Comparison of ENCODE assay signal across 9 cellular contexts in genomic region chr11:79400717-79401330, GRCh38. TPM values are rescaled to one million over a fixed set of nuclear protein-coding genes. Genes with fewer than 3 reads are reported as not detected.
DNase-seq lines count a peak whose midpoint lies in the region; ATAC-seq and TF ChIP-seq lines count a peak whose summit lies in the region.
"Had no signal": no experiment of that assay in that cellular context is flagged by ENCODE, and none has a peak within 500 bp of the region (broad histone marks: within the 10 kb centered on the region; RNA-seq: fewer than 3 reads in every experiment).

No MANE protein-coding gene starts in this region.

- H3K9me3 ChIP-seq in Caco-2 (no peaks in the 10 kb centered on the region), T-helper 17 cell (ENCODE audit: control insufficient read depth, low read length, poor library complexity, severe bottlenecking) (no peaks in the 10 kb centered on the region)

- intact Hi-C loops in Caco-2 (cut with micrococcal nuclease; ENCODE audit: unreplicated experiment): loop anchor here (1.0 kb wide), 1 partner anchor 92 kb away; no protein-coding TSS in a partner anchor

- peak; percentile 55 for ATAC-seq in GM19023 (IDR thresholded peaks at IDR 0.05; ENCODE audit: unreplicated experiment)
- ATAC-seq in activated naive CD8-positive, alpha-beta T cell treated with anti-CD3 and anti-CD28 coated beads, Interleukin-2, amount 50 U/mL, for 24 hours: no peak
- ATAC-seq in T-helper 17 cell: no peak

- no TSS peak for BruUV-seq in Caco-2 (replicated peaks; lab: Mats Ljungman, UMichigan)

- DNase-seq in Caco-2 (peak; percentile 49 to 53), HPDE6-E6E7 (ENCODE audit: extremely low spot score) (peak; percentile 45), kidney tubule cell (ENCODE audit: low spot score) (peak; percentile 67), T-helper 17 cell (no peak), NCI-H2196 treated with DMSO at 0.1 percent for 48 hours (lab: John Stamatoyannopoulos, UW; ENCODE audit: unreplicated experiment) (no peak), amniotic stem cell (lab: John Stamatoyannopoulos, UW) (no peak)
- DNase-seq in activated naive CD8-positive, alpha-beta T cell treated with anti-CD3 and anti-CD28 coated beads, Interleukin-2, amount 50 U/mL, for 24 hours: peak; percentile 18

- H3K27me3 Mint-ChIP-seq in Caco-2 (ENCODE audit: insufficient read depth, unreplicated experiment): no peaks in the 10 kb centered on the region
- H3K27me3 Mint-ChIP-seq in activated naive CD8-positive, alpha-beta T cell treated with anti-CD3 and anti-CD28 coated beads, Interleukin-2, amount 50 U/mL, for 24 hours: no peaks in the 10 kb centered on the region
- no peaks in the 10 kb centered on the region for H3K27me3 Mint-ChIP-seq in T-helper 17 cell

- no peak overlapping the region for H3K4me3 ChIP-seq in Caco-2 (ENCODE audit: low read depth, low read length)

- H3K36me3 ChIP-seq in Caco-2 (ENCODE audit: control insufficient read depth, insufficient read depth, low read length): no peaks in the 10 kb centered on the region

- H3K27ac Mint-ChIP-seq in Caco-2 (ENCODE audit: unreplicated experiment) (no peak overlapping the region), T-helper 17 cell (no peak overlapping the region)
- no peak overlapping the region for H3K27ac Mint-ChIP-seq in activated naive CD8-positive, alpha-beta T cell treated with anti-CD3 and anti-CD28 coated beads, Interleukin-2, amount 50 U/mL, for 24 hours

- POLR2A ChIA-PET in Caco-2 (lab: Charles Lee): no interaction called here

- no peaks in the 10 kb centered on the region; the same call in 1 of the 2 replicates for H3K27me3 ChIP-seq in Caco-2 (replicated peaks; ENCODE audit: control insufficient read depth, insufficient read depth, low read length)

- CTCF ChIA-PET in Caco-2 (lab: Charles Lee): interaction anchor here (0.6 to 1.1 kb wide), 4 partner anchors 18 to 132 kb away, joined by 3 read pairs; no protein-coding TSS in a partner anchor

- no peaks in the 10 kb centered on the region for H3K36me3 Mint-ChIP-seq in Caco-2 (ENCODE audit: insufficient read depth, unreplicated experiment)
- H3K36me3 Mint-ChIP-seq in activated naive CD8-positive, alpha-beta T cell treated with anti-CD3 and anti-CD28 coated beads, Interleukin-2, amount 50 U/mL, for 24 hours (ENCODE audit: low read depth): no peaks in the 10 kb centered on the region
- H3K36me3 Mint-ChIP-seq in T-helper 17 cell (ENCODE audit: low read depth): no peaks in the 10 kb centered on the region

- H3K4me1 Mint-ChIP-seq in Caco-2 (ENCODE audit: low read depth, unreplicated experiment): no peaks in the 10 kb centered on the region
- H3K4me1 Mint-ChIP-seq in activated naive CD8-positive, alpha-beta T cell treated with anti-CD3 and anti-CD28 coated beads, Interleukin-2, amount 50 U/mL, for 24 hours: peaks cover 2% of the 10 kb centered on the region
- H3K4me1 Mint-ChIP-seq in T-helper 17 cell: no peaks in the 10 kb centered on the region

- H3K9me3 Mint-ChIP-seq in Caco-2 (ENCODE audit: unreplicated experiment): no peaks in the 10 kb centered on the region
- no peaks in the 10 kb centered on the region for H3K9me3 Mint-ChIP-seq in activated naive CD8-positive, alpha-beta T cell treated with anti-CD3 and anti-CD28 coated beads, Interleukin-2, amount 50 U/mL, for 24 hours

- no peak overlapping the region for H3K4me3 Mint-ChIP-seq in Caco-2 (ENCODE audit: unreplicated experiment)
- H3K4me3 Mint-ChIP-seq in activated naive CD8-positive, alpha-beta T cell treated with anti-CD3 and anti-CD28 coated beads, Interleukin-2, amount 50 U/mL, for 24 hours: no peak overlapping the region
- H3K4me3 Mint-ChIP-seq in T-helper 17 cell: no peak overlapping the region

- peak; percentile 65 to 71 for TF ChIP-seq CTCF in Caco-2 (IDR thresholded peaks at IDR 0.05; ENCODE audit: insufficient read depth in 1 of 2, low read depth in 1 of 2, low read length in 1 of 2, severe bottlenecking in 1 of 2, unreplicated experiment in 1 of 2)

- no peaks in the 10 kb centered on the region for H3K4me1 ChIP-seq in Caco-2

RNA-seq across cellular contexts. Expression of gene TENM4, which starts 40.0 kb away (rescaled TPM):
- total RNA-seq in Caco-2 (2022): 1.1 and 2.0 TPM in 2 replicates
- under 1 TPM; 0.31 to 0.97 TPM for total RNA-seq in T-helper 17 cell
- total RNA-seq: NCI-H460 had no signal

Comparison
In these comparisons a context has a peak if more than half of its experiments do, and no peak if none do; other contexts are left out.
1. DNase-seq: peak in Caco-2 (2 of 2), HPDE6-E6E7 (single experiment), activated naive CD8-positive, alpha-beta T cell treated with anti-CD3 and anti-CD28 coated beads, Interleukin-2, amount 50 U/mL, for 24 hours (single experiment) and kidney tubule cell (single experiment); none in T-helper 17 cell (0 of 3), NCI-H2196 treated with DMSO at 0.1 percent for 48 hours (single experiment) and amniotic stem cell (single experiment).